Comparison of ENCODE assay signal across 12 cellular contexts in the genomic region with DNA sequence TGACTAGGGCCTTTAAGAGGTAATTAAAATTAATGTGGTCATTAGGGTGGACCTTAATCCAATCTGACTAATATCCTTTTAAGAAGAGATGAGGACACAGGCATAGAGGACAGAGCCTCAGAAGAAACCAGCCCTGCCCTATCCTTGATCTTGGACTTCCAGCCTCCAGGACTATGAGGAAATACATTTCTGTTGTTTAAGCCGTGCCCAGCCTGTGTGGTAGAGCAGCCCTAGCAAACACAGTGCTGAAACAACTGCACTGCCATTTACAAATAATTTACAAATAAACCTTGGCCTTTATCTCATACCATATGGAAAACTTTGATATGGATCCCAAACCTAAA. TPM values are rescaled to one million over a fixed set of nuclear protein-coding genes. Genes with fewer than 3 reads are reported as not detected.
DNase-seq lines count a peak whose midpoint lies in the region; ATAC-seq, FAIRE-seq and TF ChIP-seq lines count a peak whose summit lies in the region.
"Had no signal": no experiment of that assay in that cellular context is flagged by ENCODE, and none has a peak within 500 bp of the region (broad histone marks: within the 10 kb centered on the region; RNA-seq: fewer than 3 reads in every experiment).

No MANE protein-coding gene starts in this region.

- H3K9me3 ChIP-seq in Loucy (ENCODE audit: insufficient read depth, low read depth, low read length), result no peaks in the 10 kb centered on the region
- H3K9me3 ChIP-seq in K562 (replicated peaks; ENCODE audit: control insufficient read depth, insufficient read depth, low read depth, low read length), result no peaks in the 10 kb centered on the region; the same call in 1 of the 2 replicates
- H3K9me3 ChIP-seq: Peyer's patch had no signal

- peaks cover 13% of the 10 kb centered on the region for H4K20me1 ChIP-seq in Loucy (ENCODE audit: insufficient read depth, low read length, poor library complexity, severe bottlenecking)
- peaks cover 23% of the 10 kb centered on the region for H4K20me1 ChIP-seq in K562 (replicated peaks; ENCODE audit: control insufficient read depth, insufficient read depth, low read length)

- H3K79me2 ChIP-seq in Loucy (ENCODE audit: insufficient read depth, low read length) (peaks cover 73% of the 10 kb centered on the region), K562 (ENCODE audit: control insufficient read depth, insufficient read depth, low read length) (peaks cover 96% of the 10 kb centered on the region)

- no peak for TF ChIP-seq POLR2A in K562 (conservative IDR thresholded peaks at IDR 0.05)

- peaks cover 28% of the 10 kb centered on the region for H3K4me1 Mint-ChIP-seq in neural crest cell
- no peaks in the 10 kb centered on the region for H3K4me1 Mint-ChIP-seq in Calu3 (ENCODE audit: low read depth, unreplicated experiment)

- H3K9ac ChIP-seq in Loucy (ENCODE audit: low read depth, low read length, poor library complexity, severe bottlenecking) (peak overlapping the region; percentile 4), K562 (ENCODE audit: insufficient read depth in 1 of 2, low read depth in 2 of 2, low read length in 2 of 2) (no peak overlapping the region)

- H3K4me3 ChIP-seq in Loucy (ENCODE audit: low read length, poor library complexity, severe bottlenecking) (no peak overlapping the region), K562 (no peak overlapping the region)
- H3K4me3 ChIP-seq: Peyer's patch had no signal

- CTCF ChIA-PET in K562 (lab: Yijun Ruan, JAX; ENCODE audit: low intra/inter-chr PET ratio) (interaction anchor here (3.8 kb wide), 1 partner anchor 284 kb away, joined by 16 read pairs; no protein-coding TSS in a partner anchor), Calu3 (lab: Charles Lee) (interaction anchor here (1.2 to 1.5 kb wide), 4 partner anchors 52 to 284 kb away, joined by 3 to 28 read pairs (median 4); no protein-coding TSS in a partner anchor)

- TF ChIP-seq RAD21 in K562 (CRISPR knock-in tag; conservative IDR thresholded peaks at IDR 0.05 in 1 of 2, IDR thresholded peaks at IDR 0.05 in 1 of 2), result no peak

- H3K4me3 Mint-ChIP-seq in neural crest cell, result peak overlapping the region; percentile 29
- H3K4me3 Mint-ChIP-seq in Calu3 (ENCODE audit: low read depth, unreplicated experiment), result no peak overlapping the region
- H3K4me3 Mint-ChIP-seq: B cell had no signal

- ATAC-seq in K562 (peak; percentile 61), GM21737 (IDR thresholded peaks at IDR 0.05; ENCODE audit: unreplicated experiment) (no peak)

- POLR2A ChIA-PET in K562 (lab: Yijun Ruan, JAX), result interaction anchor here (0.7 to 2.1 kb wide), 7 partner anchors 9 to 343 kb away, joined by 3 to 19 read pairs (median 4); partner anchors contain the start of genes SLX9 and UBE2G2

- intact Hi-C loops in K562 (cut with micrococcal nuclease), result no loop called here
- intact Hi-C loops in Calu3 (cut with micrococcal nuclease; ENCODE audit: unreplicated experiment), result no loop called here

- in situ Hi-C loops in K562 (cut with MboI), result loop anchor here (5.0 kb wide), 1 partner anchor 277 kb away; no protein-coding TSS in a partner anchor

- H3K9me3 Mint-ChIP-seq in neural crest cell (no peaks in the 10 kb centered on the region), Calu3 (ENCODE audit: low read depth, unreplicated experiment) (no peaks in the 10 kb centered on the region)

- BruUV-seq in K562 (replicated peaks; lab: Mats Ljungman, UMichigan) (no TSS peak), Calu3 (replicated peaks; lab: Mats Ljungman, UMichigan) (no TSS peak)

- no peak overlapping the region for H2AFZ ChIP-seq in Loucy (ENCODE audit: low read length)
- no peak overlapping the region for H2AFZ ChIP-seq in K562 (ENCODE audit: low read depth, low read length)

- H3K27ac ChIP-seq in K562 (ENCODE audit: extremely low read depth, low read depth, low read length), result no peak overlapping the region
- H3K27ac ChIP-seq: 22Rv1 had no signal

- WGBS in K562 (ENCODE audit: insufficient coverage, low coverage, missing lambda C conversion rate), result 60% methylated on average over 1 of the region's 1 CpG

- no peak for FAIRE-seq in K562 (lab: Jason Lieb, UNC)
- FAIRE-seq: H1 had no signal

- H3K27me3 Mint-ChIP-seq in neural crest cell (ENCODE audit: low read depth) (no peaks in the 10 kb centered on the region), Calu3 (ENCODE audit: unreplicated experiment) (no peaks in the 10 kb centered on the region)
- H3K27me3 Mint-ChIP-seq: B cell had no signal

- H3K4me1 ChIP-seq in Loucy (ENCODE audit: insufficient read depth, low read length, poor library complexity, severe bottlenecking) (peaks cover 15% of the 10 kb centered on the region), K562 (replicated peaks in 1 of 2; ENCODE audit: control insufficient read depth in 2 of 2, insufficient read depth in 2 of 2, low read length in 2 of 2) (peaks cover 2 to 13% of the 10 kb centered on the region in 2 experiments; a peak in 4 of 5 replicates)

- no peaks in the 10 kb centered on the region for H3K9me2 ChIP-seq in Loucy (replicated peaks; ENCODE audit: low read depth, low read length)

- H3K27ac Mint-ChIP-seq in neural crest cell (ENCODE audit: unreplicated experiment), result no peak overlapping the region
- H3K27ac Mint-ChIP-seq in Calu3 (ENCODE audit: unreplicated experiment), result no peak overlapping the region
- H3K27ac Mint-ChIP-seq: B cell had no signal

- no peak for TF ChIP-seq CTCF in Loucy (conservative IDR thresholded peaks at IDR 0.05; ENCODE audit: low read length)
- no peak for TF ChIP-seq CTCF in K562 (IDR thresholded peaks at IDR 0.05 in 2 of 3, conservative IDR thresholded peaks at IDR 0.05 in 1 of 3; ENCODE audit: insufficient read depth in 2 of 3, low read depth in 1 of 3, low read length in 3 of 3)
- TF ChIP-seq CTCF in neural crest cell (conservative IDR thresholded peaks at IDR 0.05), result no peak
- TF ChIP-seq CTCF in Calu3 (IDR thresholded peaks at IDR 0.05; ENCODE audit: unreplicated experiment), result no peak

- H3K36me3 ChIP-seq in Loucy (ENCODE audit: insufficient read depth, low read length), result peaks cover 7% of the 10 kb centered on the region; the same call in 1 of the 2 replicates
- peaks cover 73% of the 10 kb centered on the region for H3K36me3 ChIP-seq in K562 (ENCODE audit: control insufficient read depth, insufficient read depth, low read length)

- no peaks in the 10 kb centered on the region for H3K9me1 ChIP-seq in K562 (ENCODE audit: control insufficient read depth, insufficient read depth, low read length)

- peaks cover 15% of the 10 kb centered on the region for H3K36me3 Mint-ChIP-seq in neural crest cell (ENCODE audit: low read depth)
- H3K36me3 Mint-ChIP-seq in Calu3 (ENCODE audit: insufficient read depth, unreplicated experiment), result peaks cover 3% of the 10 kb centered on the region

- no peak for TF ChIP-seq EP300 in K562 (IDR thresholded peaks at IDR 0.05; ENCODE audit: low read length)

- H3K4me2 ChIP-seq in Loucy (ENCODE audit: low read depth, low read length, poor library complexity, severe bottlenecking), result peak overlapping the region; percentile 4
- no peak overlapping the region; the same call in 1 of the 2 replicates for H3K4me2 ChIP-seq in K562 (ENCODE audit: insufficient read depth, low read length)

- H3F3A ChIP-seq in Loucy (ENCODE audit: low read depth), result no peaks in the 10 kb centered on the region

- H3K27me3 ChIP-seq in Loucy (ENCODE audit: insufficient read depth, low read length, poor library complexity, severe bottlenecking) (no peaks in the 10 kb centered on the region), K562 (ENCODE audit: control insufficient read depth in 2 of 2, insufficient read depth in 2 of 2, low read length in 2 of 2) (no peaks in the 10 kb centered on the region)
- H3K27me3 ChIP-seq: Peyer's patch had no signal

- DNase-seq in NCI-H82 (lab: John Stamatoyannopoulos, UW), result peak; percentile 47
- no peak for DNase-seq in NCI-H82 treated with DMSO at 0.1 percent for 48 hours (lab: John Stamatoyannopoulos, UW; ENCODE audit: unreplicated experiment)
- no peak for DNase-seq in K562 (ENCODE audit: extremely low read depth in 1 of 4, low spot score in 3 of 4)
- no peak for DNase-seq in neural crest cell (ENCODE audit: low read depth, low spot score)
- no peak for DNase-seq in Calu3
- no peak for DNase-seq in cerebellum (ENCODE audit: low spot score)

RNA-seq across cellular contexts. Expression of gene UBE2G2, which starts 7.6 kb away (rescaled TPM):
- 217 and 395 TPM in 2 replicates for total RNA-seq in K562 (2011; cell fraction: chromatin; rRNA removed; ENCODE audit: low replicate concordance)
- 127 and 140 TPM in 2 replicates for total RNA-seq in K562 (2011; cell fraction: nucleolus; rRNA removed)
- 222 and 291 TPM in 2 replicates for total RNA-seq in K562 (2011; cell fraction: nucleoplasm; rRNA removed)
- total RNA-seq in K562 (2014; rRNA removed) (122 and 148 TPM in 2 replicates), K562 (2014; rRNA removed; fragmentation: Illumina TruSeq; extraction: Trizol) (109 and 112 TPM in 2 replicates), K562 (2015; rRNA removed; fragmentation: Illumina TruSeq; extraction: Trizol) (99.0 and 112 TPM in 2 replicates), K562 (2021) (131 and 140 TPM in 2 replicates), neural crest cell (108 and 111 TPM in 2 replicates), Calu3 (2022) (61.7 and 70.8 TPM in 2 replicates), cerebellum (102 TPM)
- polyA plus RNA-seq in K562 (2011; rRNA removed) (210 and 225 TPM in 2 replicates), K562 (2014; fragmentation: Illumina TruSeq; extraction: Trizol) (198 and 202 TPM in 2 replicates), K562 (2014; fragmentation: Nextera tagmentation; extraction: Ambion mirVana) (10 to 100 TPM; 47.5 to 74.3 TPM), K562 (2014; rRNA removed) (200 and 297 TPM in 2 replicates)
- polyA plus RNA-seq in K562 (2011; cell fraction: cytosol; rRNA removed), result 249 and 260 TPM in 2 replicates
- 234 and 303 TPM in 2 replicates for polyA plus RNA-seq in K562 (2011; cell fraction: nucleus; rRNA removed)
- 119 and 202 TPM in 2 replicates for polyA plus RNA-seq in K562 (2012)
- 146 and 179 TPM in 2 replicates for polyA minus RNA-seq in K562 (2011; rRNA and poly(A)+ RNA removed)
- polyA minus RNA-seq in K562 (2011; cell fraction: cytosol; rRNA and poly(A)+ RNA removed), result 83.5 and 87.6 TPM in 2 replicates
- 115 and 148 TPM in 2 replicates for polyA minus RNA-seq in K562 (2011; cell fraction: nucleus; rRNA and poly(A)+ RNA removed)

RNA-seq across cellular contexts. Expression of gene SUMO3, which starts 23.9 kb away (rescaled TPM):
- 32.4 and 33.2 TPM in 2 replicates for total RNA-seq in K562 (2011; cell fraction: chromatin; rRNA removed; ENCODE audit: low replicate concordance)
- total RNA-seq in K562 (2011; cell fraction: nucleolus; rRNA removed), result 27.5 and 32.6 TPM in 2 replicates
- 42.5 and 55.7 TPM in 2 replicates for total RNA-seq in K562 (2011; cell fraction: nucleoplasm; rRNA removed)
- total RNA-seq in K562 (2014; rRNA removed) (95.2 and 118 TPM in 2 replicates), K562 (2014; rRNA removed; fragmentation: Illumina TruSeq; extraction: Trizol) (101 TPM in 2 replicates), K562 (2015; rRNA removed; fragmentation: Illumina TruSeq; extraction: Trizol) (111 and 113 TPM in 2 replicates), K562 (2021) (120 TPM in 2 replicates), neural crest cell (92.1 and 97.7 TPM in 2 replicates), Calu3 (2022) (56.7 and 58.1 TPM in 2 replicates), cerebellum (43.8 TPM)
- polyA plus RNA-seq in K562 (2011; rRNA removed) (110 and 128 TPM in 2 replicates), K562 (2014; fragmentation: Illumina TruSeq; extraction: Trizol) (142 and 144 TPM in 2 replicates), K562 (2014; fragmentation: Nextera tagmentation; extraction: Ambion mirVana) (10 to 100 TPM; 13.9 to 21.6 TPM), K562 (2014; rRNA removed) (143 and 146 TPM in 2 replicates)
- polyA plus RNA-seq in K562 (2011; cell fraction: cytosol; rRNA removed), result 132 and 183 TPM in 2 replicates
- polyA plus RNA-seq in K562 (2011; cell fraction: nucleus; rRNA removed), result 41.4 and 52.1 TPM in 2 replicates
- 95.3 and 142 TPM in 2 replicates for polyA plus RNA-seq in K562 (2012)
- polyA minus RNA-seq in K562 (2011; rRNA and poly(A)+ RNA removed), result 105 and 120 TPM in 2 replicates
- 70.3 and 71.5 TPM in 2 replicates for polyA minus RNA-seq in K562 (2011; cell fraction: cytosol; rRNA and poly(A)+ RNA removed)
- polyA minus RNA-seq in K562 (2011; cell fraction: nucleus; rRNA and poly(A)+ RNA removed), result 18.8 and 32.3 TPM in 2 replicates
